33 cellular contexts compared by ENCODE assay signal in the genomic region with DNA sequence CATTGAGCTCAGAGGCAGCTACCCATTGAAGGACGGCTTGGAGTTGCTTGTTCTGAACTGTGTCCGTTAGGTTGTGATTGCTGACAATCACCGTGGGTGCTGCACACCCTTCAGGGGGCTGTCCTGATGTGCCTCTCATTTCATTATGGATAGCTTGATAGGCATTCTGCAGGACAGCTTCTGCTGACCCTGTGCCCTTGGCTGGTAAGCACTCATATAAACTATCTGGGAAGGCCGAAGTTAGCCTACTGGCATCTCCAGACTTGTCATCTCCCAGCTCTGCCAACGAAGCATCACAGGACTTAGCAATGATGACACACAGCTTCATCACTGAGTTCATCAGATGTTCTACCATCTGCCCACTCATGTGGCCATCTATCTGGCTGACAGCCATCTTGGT.
"Had no signal": no experiment of that assay in that cellular context is flagged by ENCODE, and none has a peak within 500 bp of the region (broad histone marks: within the 10 kb centered on the region; RNA-seq: fewer than 3 reads in every experiment).

No MANE protein-coding gene starts in this region.

- DNase-seq: activated CD4-positive, alpha-beta memory T cell treated with anti-CD3 and anti-CD28 coated beads, Interleukin-2, amount 10 ng/mL, durations not matched to agents 7 days and 5 days; activated CD4-positive, alpha-beta T cell treated with anti-CD3 and anti-CD28 coated beads for 1 hour; activated CD4-positive, alpha-beta T cell treated with anti-CD3 and anti-CD28 coated beads for 48 hours; activated CD4-positive, CD25-positive, alpha-beta regulatory T cell; activated CD8-positive, alpha-beta memory T cell treated with anti-CD3 and anti-CD28 coated beads for 24 hours; activated CD8-positive, alpha-beta memory T cell treated with anti-CD3 and anti-CD28 coated beads, Interleukin-2, amount 10 ng/mL, durations not matched to agents 7 days and 5 days; activated CD8-positive, alpha-beta memory T cell treated with anti-CD3 and anti-CD28 coated beads, Interleukin-2, amount 50 U/mL, for 48 hours; activated effector memory CD4-positive, alpha-beta T cell treated with anti-CD3 and anti-CD28 coated beads, Interleukin-2, amount 50 U/mL, for 16 hours; activated naive CD4-positive, alpha-beta T cell; activated naive CD4-positive, alpha-beta T cell treated with anti-CD3 and anti-CD28 coated beads, Interleukin-2, amount 50 U/mL, for 16 hours; activated naive CD8-positive, alpha-beta T cell treated with anti-CD3 and anti-CD28 coated beads for 36 hours; activated T-cell treated with anti-CD3 and anti-CD28 coated beads, Interleukin-2, amount 50 U/mL, for 48 hours; amniotic stem cell; aorta; brain microvascular endothelial cell; NCI-H1048; NCI-H1105 treated with DMSO at 0.1 percent for 48 hours; NCI-H1436; NCI-H1694; NCI-H1930; NCI-H2081 treated with DMSO at 0.1 percent for 48 hours; NCI-H345; NCI-H524 treated with DMSO at 0.1 percent for 48 hours; SW 1271; T-helper 1 cell; T-helper 2 cell; T-helper 9 cell; WERI-Rb-1 had no signal

- H3K27me3 ChIP-seq: brain microvascular endothelial cell had no signal

- H3K4me3 ChIP-seq: cardiac muscle cell had no signal

- H3K36me3 ChIP-seq: brain microvascular endothelial cell, cardiac muscle cell, WERI-Rb-1 had no signal

- ATAC-seq: activated CD8-positive, alpha-beta memory T cell treated with anti-CD3 and anti-CD28 coated beads, Interleukin-2, amount 10 ng/mL, durations not matched to agents 7 days and 5 days; activated T-helper 17 cell treated with anti-CD3 and anti-CD28 coated beads, Interleukin-2, amount 50 U/mL, for 72 hours; Panc1; Right ventricle myocardium inferior had no signal

- H3K27ac ChIP-seq: brain microvascular endothelial cell, cardiac muscle cell, RWPE1, WERI-Rb-1 had no signal
